Comparison of ENCODE assay signal across 8 cellular contexts in the genomic region with DNA sequence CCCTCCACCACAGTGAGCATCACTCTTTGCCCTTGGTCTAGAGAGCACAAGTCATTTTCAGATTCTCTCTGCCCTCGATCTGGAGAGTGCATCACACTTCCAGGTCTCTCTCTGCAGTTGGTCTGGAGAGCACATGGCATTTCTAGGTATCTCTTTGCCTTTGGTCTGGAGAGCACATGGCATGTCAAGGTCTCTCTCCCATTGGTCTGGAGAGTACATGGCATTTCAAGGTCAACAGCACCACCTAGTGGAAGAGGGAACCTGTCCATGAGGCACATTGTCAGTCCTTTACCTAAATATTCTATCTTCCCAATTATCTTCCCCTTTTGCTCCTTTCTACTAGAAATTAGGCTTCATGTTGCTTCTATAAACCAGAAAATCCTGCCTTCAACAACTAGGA.
DNase-seq lines count a peak whose midpoint lies in the region; ATAC-seq and TF ChIP-seq lines count a peak whose summit lies in the region.

No MANE protein-coding gene starts in this region.

- intact Hi-C loops in Right ventricle myocardium inferior (cut with DNase I) = no loop called here

- in situ Hi-C loops in ACHN (cut with HindIII; ENCODE audit: low pct_ligation_motif_present, low pct_unique_long_range_greater_than_20kb, low sequenced_read_pairs) = no loop called here

- TF ChIP-seq CTCF in GM12864 (IDR thresholded peaks at IDR 0.05; ENCODE audit: low read depth, low read length, missing control alignments) = peak; percentile 72

- DNase-seq in ACHN (peak; percentile 66), GM12864 (ENCODE audit: low read depth) (peak; percentile 38), NCI-H460 (ENCODE audit: extremely low read depth, low read depth) (peak; percentile 13), dermis microvascular lymphatic vessel endothelial cell (ENCODE audit: low read depth in 2 of 2) (peak; percentile 58 to 68), GF-D8 (lab: John Stamatoyannopoulos, UW) (no peak), Right ventricle myocardium inferior (ENCODE audit: missing footprints) (no peak)
- peak; percentile 27 for DNase-seq in stimulated activated CD8-positive, alpha-beta memory T cell treated with anti-CD3 and anti-CD28 coated beads, Interleukin-4, amount 100 ng/mL, for 48 hours

- peak; percentile 67 for ATAC-seq in HG02623 (IDR thresholded peaks at IDR 0.05; ENCODE audit: unreplicated experiment)
- no peak for ATAC-seq in Right ventricle myocardium inferior

- H3K4me3 ChIP-seq in GM12864 (ENCODE audit: low read depth, low read length) = no peak overlapping the region

Comparison
In these comparisons a context has a peak if more than half of its experiments do, and no peak if none do; other contexts are left out.
1. DNase-seq: peak in ACHN (single experiment), GM12864 (single experiment), NCI-H460 (single experiment), dermis microvascular lymphatic vessel endothelial cell (2 of 2) and stimulated activated CD8-positive, alpha-beta memory T cell treated with anti-CD3 and anti-CD28 coated beads, Interleukin-4, amount 100 ng/mL, for 48 hours (single experiment); none in GF-D8 (single experiment) and Right ventricle myocardium inferior (single experiment).